In the genomic region with DNA sequence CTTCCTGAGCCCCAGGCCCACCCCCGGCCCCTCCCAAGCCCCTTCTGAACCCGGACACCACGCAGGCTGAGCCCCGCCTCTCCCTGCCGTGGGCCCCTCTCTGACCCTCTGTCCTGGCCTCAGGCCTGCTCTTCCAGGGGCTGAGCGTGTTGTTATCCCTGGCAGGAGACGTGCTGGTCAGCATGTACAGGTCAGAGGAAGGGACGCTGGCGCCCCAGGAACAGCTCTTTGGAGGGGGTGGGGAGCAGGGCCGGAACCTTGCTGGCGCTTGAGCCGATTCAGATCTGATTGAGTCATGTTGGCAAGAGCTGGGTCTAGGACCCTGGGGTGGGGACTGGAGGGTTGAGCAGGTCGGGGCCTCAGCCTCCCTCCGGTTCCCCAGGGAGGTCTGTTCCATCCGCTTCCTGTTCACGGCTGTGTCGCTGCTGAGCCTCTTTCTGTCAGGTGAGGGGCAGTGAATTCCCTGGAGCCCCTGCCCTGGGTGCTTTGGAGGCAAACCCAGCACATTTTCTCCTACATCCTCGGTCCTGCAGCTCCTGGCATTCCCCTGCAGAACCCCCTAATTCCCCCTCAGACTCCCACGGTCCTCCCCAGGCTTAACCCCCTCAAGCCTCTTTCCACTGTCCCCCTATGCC, we compare ENCODE assay signal across 8 cellular contexts. TPM values are rescaled to one million over a fixed set of nuclear protein-coding genes. Genes with fewer than 3 reads are reported as not detected.
A peak's percentile ranks its signal among the peaks of the same experiment; 100 is the strongest.
DNase-seq lines count a peak whose midpoint lies in the region; ATAC-seq and TF ChIP-seq lines count a peak whose summit lies in the region.

No MANE protein-coding gene starts in this region.

- POLR2A ChIA-PET in SK-N-SH (lab: Yijun Ruan, JAX): interaction anchor here (0.6 to 6.5 kb wide), 8 partner anchors 9 to 326 kb away, joined by 3 to 33 read pairs (median 4); a partner anchor contains a TSS
- POLR2A ChIA-PET in MCF 10A (lab: Yijun Ruan, JAX): interaction anchor here (0.6 to 6.8 kb wide), 8 partner anchors 10 to 86 kb away, joined by 3 to 124 read pairs (median 4); a partner anchor contains a TSS

- TF ChIP-seq CTCF in SK-N-SH (IDR thresholded peaks at IDR 0.05) (peak; percentile 46), MCF 10A (IDR thresholded peaks at IDR 0.05; ENCODE audit: unreplicated experiment) (no peak)

- H3K36me3 ChIP-seq in ES-I3 (ENCODE audit: insufficient read depth, low read length) (no peaks in the 10 kb centered on the region; the same call in 1 of the 2 replicates), SK-N-SH (replicated peaks in 1 of 2; ENCODE audit: control insufficient read depth in 1 of 2, insufficient read depth in 2 of 2, low read length in 1 of 2) (peaks cover 9 to 11% of the 10 kb centered on the region in 2 experiments)

- H3K4me1 ChIP-seq in ES-I3 (ENCODE audit: insufficient read depth, low read length) (no peaks in the 10 kb centered on the region), SK-N-SH (ENCODE audit: control insufficient read depth in 1 of 2, insufficient read depth in 2 of 2, low read depth in 1 of 2, low read length in 1 of 2) (peaks cover 8 to 11% of the 10 kb centered on the region in 2 experiments; a peak in 1 of 4 replicates)

- peaks cover 12% of the 10 kb centered on the region for H3K4me1 Mint-ChIP-seq in MCF 10A (ENCODE audit: insufficient read depth, unreplicated experiment)

- no peaks in the 10 kb centered on the region for H3K27me3 ChIP-seq in SK-N-SH (ENCODE audit: insufficient read depth)

- CTCF ChIA-PET in SK-N-SH (lab: Yijun Ruan, JAX) (interaction anchor here (1.0 to 4.9 kb wide), 10 partner anchors 8 to 268 kb away, joined by 3 to 42 read pairs (median 6); no protein-coding TSS in a partner anchor), MCF 10A (lab: Yijun Ruan, JAX) (interaction anchor here (0.5 to 0.8 kb wide), 2 partner anchors 240 to 585 kb away, joined by 3 to 4 read pairs; no protein-coding TSS in a partner anchor)

- TF ChIP-seq EP300 in SK-N-SH (IDR thresholded peaks at IDR 0.05; ENCODE audit: borderline replicate concordance in 1 of 2, low read depth in 1 of 2, low read length in 1 of 2): no peak

- no peaks in the 10 kb centered on the region for H3K27me3 Mint-ChIP-seq in MCF 10A (ENCODE audit: insufficient read depth, unreplicated experiment)

- peak overlapping the region; percentile 48 to 83 for H3K4me3 ChIP-seq in SK-N-SH (ENCODE audit: low read depth in 2 of 2, low read length in 1 of 2)

- peak overlapping the region; percentile 33 for H2AFZ ChIP-seq in SK-N-SH (ENCODE audit: low read depth)

- no peaks in the 10 kb centered on the region for H4K20me1 ChIP-seq in SK-N-SH (ENCODE audit: insufficient read depth)

- intact Hi-C loops in MCF 10A (cut with micrococcal nuclease): loop anchor here (5.0 to 10.0 kb wide), 2 partner anchors 45 to 103 kb away; a partner anchor contains a TSS

- peak overlapping the region; percentile 55; the same call in 1 of the 2 replicates for H3K9ac ChIP-seq in ES-I3 (ENCODE audit: low read depth, low read length)
- peak overlapping the region; percentile 71 for H3K9ac ChIP-seq in SK-N-SH

- peak overlapping the region; percentile 86 for H3K27ac Mint-ChIP-seq in MCF 10A (ENCODE audit: low read depth, unreplicated experiment)

- TF ChIP-seq RAD21 in SK-N-SH (IDR thresholded peaks at IDR 0.05; ENCODE audit: low read length): peak; percentile 39; the same call in 1 of the 2 replicates

- WGBS in SK-N-SH (ENCODE audit: low lambda C conversion rate): 10% methylated on average over 10 of the region's 19 CpGs

- H3K9me3 Mint-ChIP-seq in MCF 10A (ENCODE audit: unreplicated experiment): no peaks in the 10 kb centered on the region

- H3K9me3 ChIP-seq in ES-I3 (ENCODE audit: control insufficient read depth, insufficient read depth, low read length): no peaks in the 10 kb centered on the region
- H3K9me3 ChIP-seq in SK-N-SH: no peaks in the 10 kb centered on the region

- no peak for ATAC-seq in HG03342 (IDR thresholded peaks at IDR 0.05; ENCODE audit: unreplicated experiment)

- no TSS peak for BruUV-seq in MCF 10A (replicated peaks; lab: Mats Ljungman, UMichigan)

- H3F3A ChIP-seq in SK-N-SH (replicated peaks; ENCODE audit: insufficient read depth): peaks cover 45% of the 10 kb centered on the region

- H3K4me2 ChIP-seq in SK-N-SH: peak overlapping the region; percentile 77

- peak overlapping the region; percentile 87 for H3K4me3 Mint-ChIP-seq in MCF 10A (ENCODE audit: unreplicated experiment)

- DNase-seq in KBM-7 (peak; percentile 71), SK-N-SH (peak; percentile 81), MCF 10A (ENCODE audit: unreplicated experiment) (peak; percentile 70), iris pigment epithelial cell (ENCODE audit: low read depth) (peak; percentile 66), hippocampal formation (lab: John Stamatoyannopoulos, UW) (no peak)
- DNase-seq in stimulated activated CD4-positive, alpha-beta T cell treated with anti-CD3 and anti-CD28 coated beads, Interleukin-12 subunit alpha, Interleukin-12 subunit beta, amount 100 ng/mL, for 48 hours (ENCODE audit: low read depth in 2 of 3, low spot score in 1 of 3): peak in 2 of 3 donors; percentile 44

- peaks cover 14% of the 10 kb centered on the region for H3K79me2 ChIP-seq in SK-N-SH (ENCODE audit: insufficient read depth)

- in situ Hi-C loops in KBM-7 (cut with MboI; ENCODE audit: low pct_unique_long_range_greater_than_20kb, low sequenced_read_pairs): no loop called here

- no peaks in the 10 kb centered on the region for H3K9me2 ChIP-seq in SK-N-SH

- H3K27ac ChIP-seq in SK-N-SH (ENCODE audit: low read depth in 2 of 2, low read length in 1 of 2): peak overlapping the region; percentile 51 to 80; a peak in 3 of 4 replicates

- peaks cover 18% of the 10 kb centered on the region for H3K36me3 Mint-ChIP-seq in MCF 10A (ENCODE audit: insufficient read depth, unreplicated experiment)

TF ChIP-seq in SK-N-SH, 30 proteins besides CTCF, POLR2A, EP300 and RAD21 (continues in another document):
- TF ChIP-seq MXI1 (IDR thresholded peaks at IDR 0.05; ENCODE audit: low read depth, low read length) (peak; percentile 63; the same call in 1 of the 2 replicates), POLR2AphosphoS5 (IDR thresholded peaks at IDR 0.05; ENCODE audit: low read depth, low read length) (no peak), NRF1 (IDR thresholded peaks at IDR 0.05; ENCODE audit: low read depth, low read length) (no peak), FOXM1 (IDR thresholded peaks at IDR 0.05; ENCODE audit: low read depth) (no peak), RCOR1 (IDR thresholded peaks at IDR 0.05; ENCODE audit: low read length) (no peak), NFIC (IDR thresholded peaks at IDR 0.05; ENCODE audit: borderline replicate concordance) (no peak), SIN3A (IDR thresholded peaks at IDR 0.05; ENCODE audit: borderline replicate concordance, low read depth, low read length) (0 out of 2 replicates have a peak, but pooled peaks have one; percentile 17), ELF1 (IDR thresholded peaks at IDR 0.05) (no peak), FOXJ3 (CRISPR knock-in tag; IDR thresholded peaks at IDR 0.05) (no peak), JUND (IDR thresholded peaks at IDR 0.05) (no peak), TEAD4 (IDR thresholded peaks at IDR 0.05; ENCODE audit: borderline replicate concordance, insufficient read depth) (no peak), EZH2phosphoT487 (IDR thresholded peaks at IDR 0.05; ENCODE audit: borderline replicate concordance, low read depth) (no peak), TAF1 (IDR thresholded peaks at IDR 0.05; ENCODE audit: borderline replicate concordance, low read depth, low read length) (no peak), RXRA (IDR thresholded peaks at IDR 0.05; ENCODE audit: borderline replicate concordance, low read depth) (no peak), GABPA (IDR thresholded peaks at IDR 0.05; ENCODE audit: low read depth) (peak; percentile 14; the same call in 1 of the 2 replicates), FOSL2 (IDR thresholded peaks at IDR 0.05; ENCODE audit: borderline replicate concordance, low read depth) (no peak)
- TF ChIP-seq, protein P1, sequence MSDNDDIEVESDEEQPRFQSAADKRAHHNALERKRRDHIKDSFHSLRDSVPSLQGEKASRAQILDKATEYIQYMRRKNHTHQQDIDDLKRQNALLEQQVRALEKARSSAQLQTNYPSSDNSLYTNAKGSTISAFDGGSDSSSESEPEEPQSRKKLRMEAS (IDR thresholded peaks at IDR 0.05; ENCODE audit: low read depth): peak; percentile 19; the same call in 1 of the 2 replicates

RNA-seq across cellular contexts. Expression of a gene that starts 1.9 kb away (rescaled TPM):
- polyA plus RNA-seq in SK-N-SH (2012; rRNA removed): 5.9 and 6.9 TPM in 2 replicates
- polyA plus RNA-seq in SK-N-SH (2012; cell fraction: cytosol; rRNA removed): 2.1 and 3.0 TPM in 2 replicates
- polyA plus RNA-seq in SK-N-SH (2012; cell fraction: nucleus; rRNA removed): 31.8 and 41.3 TPM in 2 replicates
- total RNA-seq in MCF 10A (2022): 0.96 and 1.6 TPM in 2 replicates

RNA-seq across cellular contexts. Expression of a gene that starts 47.2 kb away (rescaled TPM):
- polyA plus RNA-seq in SK-N-SH (2012; rRNA removed): 217 and 279 TPM in 2 replicates
- polyA plus RNA-seq in SK-N-SH (2012; cell fraction: cytosol; rRNA removed): 131 and 171 TPM in 2 replicates
- polyA plus RNA-seq in SK-N-SH (2012; cell fraction: nucleus; rRNA removed): 585 and 668 TPM in 2 replicates
- 161 and 194 TPM in 2 replicates for total RNA-seq in MCF 10A (2022)

RNA-seq across cellular contexts. Expression of a gene that starts 47.2 kb away (rescaled TPM):
- 41.9 and 56.7 TPM in 2 replicates for polyA plus RNA-seq in SK-N-SH (2012; rRNA removed)
- 37.7 and 43.4 TPM in 2 replicates for polyA plus RNA-seq in SK-N-SH (2012; cell fraction: cytosol; rRNA removed)
- 55.0 and 78.3 TPM in 2 replicates for polyA plus RNA-seq in SK-N-SH (2012; cell fraction: nucleus; rRNA removed)
- 60.1 and 64.3 TPM in 2 replicates for total RNA-seq in MCF 10A (2022)

Comparison
In these comparisons a context has a peak if more than half of its experiments do, and no peak if none do; other contexts are left out.
1. DNase-seq: peak in KBM-7 (single experiment), SK-N-SH (single experiment), MCF 10A (single experiment), iris pigment epithelial cell (single experiment) and stimulated activated CD4-positive, alpha-beta T cell treated with anti-CD3 and anti-CD28 coated beads, Interleukin-12 subunit alpha, Interleukin-12 subunit beta, amount 100 ng/mL, for 48 hours (2 of 3); none in hippocampal formation (0 of 2).